17 cellular contexts compared by ENCODE assay signal in the genomic region with DNA sequence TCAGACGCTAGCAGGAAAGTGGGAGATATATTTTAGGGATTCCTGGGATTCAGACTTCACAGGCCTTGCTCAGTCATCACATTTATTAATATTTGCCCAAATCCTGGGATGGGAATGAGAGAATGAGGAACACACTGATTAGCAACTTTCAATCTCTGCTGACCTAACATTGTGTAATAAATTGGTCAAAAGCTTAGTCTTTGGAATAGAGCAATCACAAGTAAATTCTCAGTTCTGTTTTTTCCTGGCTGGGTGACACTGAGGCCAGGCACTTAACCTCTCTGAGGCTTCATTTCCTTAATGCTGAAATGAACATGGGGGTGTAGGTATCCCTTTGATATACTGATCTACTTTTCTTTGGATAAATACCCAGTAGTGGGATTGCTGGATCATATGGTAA.
"Had no signal": no experiment of that assay in that cellular context is flagged by ENCODE, and none has a peak within 500 bp of the region (broad histone marks: within the 10 kb centered on the region; RNA-seq: fewer than 3 reads in every experiment).

No MANE protein-coding gene starts in this region.

- H3K9me3 Mint-ChIP-seq: activated T-cell treated with anti-CD3 and anti-CD28 coated beads, Interleukin-2, amount 50 U/mL, for 4 hours; memory B cell had no signal

- ATAC-seq: activated T-cell treated with anti-CD3 and anti-CD28 coated beads, Interleukin-2, amount 50 U/mL, for 4 hours; esophagus mucosa; stimulated activated naive CD8-positive, alpha-beta T cell treated with anti-CD3 and anti-CD28 coated beads, Interleukin-15, Interleukin-2, amounts not matched to agents 100 U/mL and 50 U/mL, for 24 hours had no signal

- H3K27me3 Mint-ChIP-seq: memory B cell had no signal

- H3K4me3 Mint-ChIP-seq: activated naive CD8-positive, alpha-beta T cell; activated T-cell treated with anti-CD3 and anti-CD28 coated beads, Interleukin-2, amount 50 U/mL, for 4 hours; brain; memory B cell; nephron had no signal

- H3K27ac Mint-ChIP-seq: activated naive CD8-positive, alpha-beta T cell; brain; memory B cell; nephron had no signal

- H3K4me1 Mint-ChIP-seq: brain, nephron had no signal

- DNase-seq: activated CD4-positive, alpha-beta T cell treated with anti-CD3 and anti-CD28 coated beads, Interleukin-2, amount 50 U/mL, for 4 hours; activated CD4-positive, CD25-positive, alpha-beta regulatory T cell treated with anti-CD3 and anti-CD28 coated beads, Interleukin-2, amount 50 U/mL, for 72 hours; activated gamma-delta T cell; activated T-cell treated with anti-CD3 and anti-CD28 coated beads, Interleukin-2, amount 50 U/mL, for 4 hours; amygdala; dermis blood vessel endothelial cell; left cardiac atrium; sigmoid colon; stimulated activated CD4-positive, alpha-beta T cell treated with anti-CD3 and anti-CD28 coated beads, Interleukin-4, amount 100 ng/mL, for 1 hour; stimulated activated CD8-positive, alpha-beta memory T cell treated with anti-CD3 and anti-CD28 coated beads, Interleukin-4, amount 100 ng/mL, for 48 hours; stimulated activated naive CD8-positive, alpha-beta T cell treated with anti-CD3 and anti-CD28 coated beads, Interleukin-15, Interleukin-2, amounts not matched to agents 100 U/mL and 50 U/mL, for 24 hours; testis had no signal
